In the genomic region with DNA sequence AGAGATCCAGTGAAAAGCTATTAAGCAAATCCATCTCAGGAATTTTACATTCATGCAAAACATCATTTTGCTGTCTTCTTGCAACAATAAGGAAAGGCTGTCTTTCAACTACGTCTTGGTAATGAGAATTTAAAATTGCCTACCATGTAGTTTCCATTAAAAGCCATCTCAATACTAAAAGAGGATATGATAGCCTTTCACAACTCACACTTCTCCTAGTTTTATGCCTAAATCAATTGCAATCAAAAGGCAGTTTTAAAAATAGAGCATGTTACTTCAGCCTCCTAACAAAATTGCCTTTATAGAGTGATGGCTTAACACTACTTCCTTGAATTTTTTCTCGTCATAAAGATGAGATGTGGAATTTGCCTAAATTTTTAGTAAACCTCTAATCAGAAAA, we compare ENCODE assay signal across 17 cellular contexts. TPM values are rescaled to one million over a fixed set of nuclear protein-coding genes. Genes with fewer than 3 reads are reported as not detected.
A peak's percentile ranks its signal among the peaks of the same experiment; 100 is the strongest.
DNase-seq lines count a peak whose midpoint lies in the region; ATAC-seq lines count a peak whose summit lies in the region.
"Had no signal": no experiment of that assay in that cellular context is flagged by ENCODE, and none has a peak within 500 bp of the region (broad histone marks: within the 10 kb centered on the region; RNA-seq: fewer than 3 reads in every experiment).

No MANE protein-coding gene starts in this region.

- CTCF ChIA-PET in activated CD8-positive, alpha-beta T cell treated with anti-CD3 and anti-CD28 coated beads, Interleukin-2, amount 10 ng/mL, durations not matched to agents 7 days and 5 days (lab: Charles Lee), result no interaction called here

- no peaks in the 10 kb centered on the region for H3K27me3 Mint-ChIP-seq in activated CD8-positive, alpha-beta T cell treated with anti-CD3 and anti-CD28 coated beads, Interleukin-2, amount 10 ng/mL, durations not matched to agents 7 days and 5 days (ENCODE audit: low read depth)
- H3K27me3 Mint-ChIP-seq: IgD-negative memory B cell had no signal

- POLR2A ChIA-PET in activated CD8-positive, alpha-beta T cell treated with anti-CD3 and anti-CD28 coated beads, Interleukin-2, amount 10 ng/mL, durations not matched to agents 7 days and 5 days (lab: Charles Lee), result no interaction called here

- peaks cover 4% of the 10 kb centered on the region for H3K4me1 Mint-ChIP-seq in activated CD8-positive, alpha-beta T cell treated with anti-CD3 and anti-CD28 coated beads, Interleukin-2, amount 10 ng/mL, durations not matched to agents 7 days and 5 days (ENCODE audit: low read depth)

- no peak for ATAC-seq in activated CD8-positive, alpha-beta T cell treated with anti-CD3 and anti-CD28 coated beads, Interleukin-2, amount 10 ng/mL, durations not matched to agents 7 days and 5 days

- DNase-seq in SIG-M5 treated with dmso at 0.1 percent for 504 hours (lab: John Stamatoyannopoulos, UW; ENCODE audit: unreplicated experiment) (peak; percentile 10), SIG-M5 (lab: John Stamatoyannopoulos, UW) (no peak), NOMO-1 treated with DMSO at 0.1 percent for 48 hours (lab: John Stamatoyannopoulos, UW; ENCODE audit: unreplicated experiment) (peak; percentile 87), medulla oblongata (ENCODE audit: extremely low spot score) (peak; percentile 33), T-helper 9 cell (no peak), activated T-cell treated with anti-CD3 and anti-CD28 coated beads for 4 hours (no peak)
- DNase-seq in activated CD8-positive, alpha-beta T cell treated with anti-CD3 and anti-CD28 coated beads, Interleukin-2, amount 10 ng/mL, durations not matched to agents 7 days and 5 days, result no peak
- DNase-seq in activated T-cell treated with anti-CD3 and anti-CD28 coated beads, Interleukin-2, amount 50 U/mL, for 1 hour, result no peak
- DNase-seq: DND-41, GDM1, H9, NCI-H1436, NCI-H510A, PC-9 had no signal

- H3K27ac Mint-ChIP-seq in activated CD8-positive, alpha-beta T cell treated with anti-CD3 and anti-CD28 coated beads, Interleukin-2, amount 10 ng/mL, durations not matched to agents 7 days and 5 days, result no peak overlapping the region
- H3K27ac Mint-ChIP-seq: H9 had no signal

- no peak overlapping the region for H3K4me3 Mint-ChIP-seq in activated CD8-positive, alpha-beta T cell treated with anti-CD3 and anti-CD28 coated beads, Interleukin-2, amount 10 ng/mL, durations not matched to agents 7 days and 5 days
- H3K4me3 Mint-ChIP-seq: H9, IgD-negative memory B cell had no signal

- H3K9me3 Mint-ChIP-seq in activated CD8-positive, alpha-beta T cell treated with anti-CD3 and anti-CD28 coated beads, Interleukin-2, amount 10 ng/mL, durations not matched to agents 7 days and 5 days (ENCODE audit: insufficient read depth), result no peaks in the 10 kb centered on the region

- H3K36me3 Mint-ChIP-seq in activated CD8-positive, alpha-beta T cell treated with anti-CD3 and anti-CD28 coated beads, Interleukin-2, amount 10 ng/mL, durations not matched to agents 7 days and 5 days (ENCODE audit: low read depth), result no peaks in the 10 kb centered on the region
- H3K36me3 Mint-ChIP-seq: IgD-negative memory B cell had no signal

RNA-seq across cellular contexts. Expression of a gene that starts 22.6 kb away (rescaled TPM):
- under 1 TPM; 0.39 to 0.55 TPM for total RNA-seq in activated CD8-positive, alpha-beta T cell treated with anti-CD3 and anti-CD28 coated beads, Interleukin-2, amount 10 ng/mL, durations not matched to agents 7 days and 5 days
- total RNA-seq: A172, HT1080 had no signal

Comparison
In these comparisons a context has a peak if more than half of its experiments do, and no peak if none do; other contexts are left out.
1. DNase-seq: peak in SIG-M5 treated with dmso at 0.1 percent for 504 hours (single experiment), NOMO-1 treated with DMSO at 0.1 percent for 48 hours (single experiment) and medulla oblongata (single experiment); none in SIG-M5 (single experiment), T-helper 9 cell (single experiment), activated CD8-positive, alpha-beta T cell treated with anti-CD3 and anti-CD28 coated beads, Interleukin-2, amount 10 ng/mL, durations not matched to agents 7 days and 5 days (single experiment), activated T-cell treated with anti-CD3 and anti-CD28 coated beads for 4 hours (single experiment) and activated T-cell treated with anti-CD3 and anti-CD28 coated beads, Interleukin-2, amount 50 U/mL, for 1 hour (single experiment).